In the genomic region with DNA sequence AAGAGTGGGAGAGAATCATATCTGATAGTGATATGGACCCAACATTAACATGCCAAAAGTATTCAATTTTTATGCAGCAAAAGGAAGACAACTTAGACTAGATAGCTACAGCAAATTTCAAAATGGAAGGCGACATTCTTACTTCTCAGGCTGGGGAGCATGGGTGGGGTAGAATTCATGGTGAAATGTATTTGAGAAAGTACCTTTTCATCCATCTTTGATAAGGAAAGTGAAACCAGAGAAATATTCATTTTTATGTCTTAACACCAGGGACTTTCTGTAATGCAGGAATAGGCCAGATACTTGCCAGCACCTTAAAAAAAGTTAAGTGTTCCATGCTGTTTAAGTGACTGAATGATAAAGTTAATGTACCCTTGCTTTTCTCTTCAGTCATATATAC, we compare ENCODE assay signal across 16 cellular contexts. TPM values are rescaled to one million over a fixed set of nuclear protein-coding genes. Genes with fewer than 3 reads are reported as not detected.
DNase-seq lines count a peak whose midpoint lies in the region; ATAC-seq and TF ChIP-seq lines count a peak whose summit lies in the region.
"Had no signal": no experiment of that assay in that cellular context is flagged by ENCODE, and none has a peak within 500 bp of the region (broad histone marks: within the 10 kb centered on the region; RNA-seq: fewer than 3 reads in every experiment).

No MANE protein-coding gene starts in this region.

- DNase-seq in activated naive CD4-positive, alpha-beta T cell treated with anti-CD3 and anti-CD28 coated beads for 36 hours = peak; percentile 51
- no peak for DNase-seq in activated naive CD4-positive, alpha-beta T cell (lab: John Stamatoyannopoulos, UW)
- DNase-seq in MM.1S = peak; percentile 60
- no peak for DNase-seq in central memory CD8-positive, alpha-beta T cell (ENCODE audit: low spot score in 2 of 2)
- no peak for DNase-seq in glutamatergic neuron
- DNase-seq: activated CD4-positive, alpha-beta T cell treated with anti-CD3 and anti-CD28 coated beads for 1 hour; anterior cingulate cortex; endodermal cell; mesendoderm; NCI-H1048; NCI-H526; SJCRH30 had no signal

- no peak overlapping the region for H3K4me3 ChIP-seq in MM.1S (ENCODE audit: low read length)
- H3K4me3 ChIP-seq: SJCRH30, thoracic aorta had no signal

- H3K27ac Mint-ChIP-seq in activated naive CD4-positive, alpha-beta T cell treated with anti-CD3 and anti-CD28 coated beads for 36 hours = peak overlapping the region; percentile 99
- peak overlapping the region; percentile 84 for H3K27ac Mint-ChIP-seq in central memory CD8-positive, alpha-beta T cell (ENCODE audit: low read depth)
- H3K27ac Mint-ChIP-seq in stimulated activated memory B cell treated with anti-CD40 and anti-IgM and Interleukin-4, amounts not matched to agents 10 μg/mL and 1 μg/mL and 100 μg/mL, for 72 hours = peak overlapping the region; percentile 44
- no peak overlapping the region for H3K27ac Mint-ChIP-seq in glutamatergic neuron (ENCODE audit: unreplicated experiment)
- H3K27ac Mint-ChIP-seq: endodermal cell had no signal

- no peaks in the 10 kb centered on the region for H3K9me3 ChIP-seq in MM.1S (replicated peaks; ENCODE audit: insufficient read depth, low read length)
- H3K9me3 ChIP-seq: SJCRH30, thoracic aorta had no signal

- H2AFZ ChIP-seq in MM.1S (ENCODE audit: low read length) = no peak overlapping the region

- intact Hi-C loops in activated naive CD4-positive, alpha-beta T cell treated with anti-CD3 and anti-CD28 coated beads for 36 hours (cut with micrococcal nuclease) = loop anchor here (1.0 to 5.0 kb wide), 4 partner anchors 9 to 1440 kb away; a partner anchor contains a TSS

- H3K27ac ChIP-seq in MM.1S (ENCODE audit: low read length) = no peak overlapping the region
- H3K27ac ChIP-seq: SJCRH30, thoracic aorta had no signal

- TF ChIP-seq CTCF in MM.1S (IDR thresholded peaks at IDR 0.05; ENCODE audit: low read length) (no peak), glutamatergic neuron (IDR thresholded peaks at IDR 0.05; ENCODE audit: partially characterized antibody, unreplicated experiment) (no peak)

- ATAC-seq in central memory CD8-positive, alpha-beta T cell (replicated peaks; ENCODE audit: extremely low read depth, poor library complexity, severe bottlenecking) = peak; percentile 54
- ATAC-seq in stimulated activated memory B cell treated with anti-CD40 and anti-IgM and Interleukin-4, amounts not matched to agents 10 μg/mL and 1 μg/mL and 100 μg/mL, for 72 hours = no peak
- ATAC-seq in HG02870 (IDR thresholded peaks at IDR 0.05; ENCODE audit: unreplicated experiment) = no peak
- ATAC-seq in HG03097 (IDR thresholded peaks at IDR 0.05; ENCODE audit: low FRiP score, unreplicated experiment) = no peak

- peaks cover 84% of the 10 kb centered on the region for H3K4me1 Mint-ChIP-seq in activated naive CD4-positive, alpha-beta T cell treated with anti-CD3 and anti-CD28 coated beads for 36 hours (ENCODE audit: low read depth)
- H3K4me1 Mint-ChIP-seq in central memory CD8-positive, alpha-beta T cell = peaks cover 71% of the 10 kb centered on the region
- peaks cover 77% of the 10 kb centered on the region for H3K4me1 Mint-ChIP-seq in stimulated activated memory B cell treated with anti-CD40 and anti-IgM and Interleukin-4, amounts not matched to agents 10 μg/mL and 1 μg/mL and 100 μg/mL, for 72 hours
- H3K4me1 Mint-ChIP-seq in glutamatergic neuron (ENCODE audit: low read depth, unreplicated experiment) = peaks cover 36% of the 10 kb centered on the region

- no peaks in the 10 kb centered on the region for H3K9me3 Mint-ChIP-seq in activated naive CD4-positive, alpha-beta T cell treated with anti-CD3 and anti-CD28 coated beads for 36 hours
- no peaks in the 10 kb centered on the region for H3K9me3 Mint-ChIP-seq in central memory CD8-positive, alpha-beta T cell
- H3K9me3 Mint-ChIP-seq in stimulated activated memory B cell treated with anti-CD40 and anti-IgM and Interleukin-4, amounts not matched to agents 10 μg/mL and 1 μg/mL and 100 μg/mL, for 72 hours = peaks cover 3% of the 10 kb centered on the region
- no peaks in the 10 kb centered on the region for H3K9me3 Mint-ChIP-seq in glutamatergic neuron (ENCODE audit: unreplicated experiment)

- no peaks in the 10 kb centered on the region for H3K27me3 ChIP-seq in MM.1S (replicated peaks; ENCODE audit: insufficient read depth, low read length)
- H3K27me3 ChIP-seq: SJCRH30 had no signal

- no peaks in the 10 kb centered on the region for H3K27me3 Mint-ChIP-seq in activated naive CD4-positive, alpha-beta T cell treated with anti-CD3 and anti-CD28 coated beads for 36 hours (ENCODE audit: low read depth)
- no peaks in the 10 kb centered on the region for H3K27me3 Mint-ChIP-seq in central memory CD8-positive, alpha-beta T cell
- H3K27me3 Mint-ChIP-seq in stimulated activated memory B cell treated with anti-CD40 and anti-IgM and Interleukin-4, amounts not matched to agents 10 μg/mL and 1 μg/mL and 100 μg/mL, for 72 hours = no peaks in the 10 kb centered on the region
- H3K27me3 Mint-ChIP-seq in glutamatergic neuron (ENCODE audit: unreplicated experiment) = peaks cover 2% of the 10 kb centered on the region

- peaks cover 23% of the 10 kb centered on the region for H4K20me1 ChIP-seq in MM.1S (ENCODE audit: insufficient read depth, low read length)

- H3K79me2 ChIP-seq in MM.1S (ENCODE audit: low read length) = peaks cover 98% of the 10 kb centered on the region

- H3K36me3 ChIP-seq in MM.1S (replicated peaks; ENCODE audit: insufficient read depth, low read length) = no peaks in the 10 kb centered on the region; the same call in 1 of the 2 replicates
- H3K36me3 ChIP-seq: SJCRH30, thoracic aorta had no signal

- H3K9me2 ChIP-seq in MM.1S (replicated peaks; ENCODE audit: insufficient read depth, low read length) = no peaks in the 10 kb centered on the region

- peaks cover 37% of the 10 kb centered on the region for H3K4me1 ChIP-seq in MM.1S (ENCODE audit: low read length)

- no peak overlapping the region for H3K9ac ChIP-seq in MM.1S (ENCODE audit: low read length)

- H3K36me3 Mint-ChIP-seq in activated naive CD4-positive, alpha-beta T cell treated with anti-CD3 and anti-CD28 coated beads for 36 hours (ENCODE audit: low read depth) = peaks cover 46% of the 10 kb centered on the region
- H3K36me3 Mint-ChIP-seq in central memory CD8-positive, alpha-beta T cell (ENCODE audit: insufficient read depth) = peaks cover 57% of the 10 kb centered on the region
- peaks cover 50% of the 10 kb centered on the region for H3K36me3 Mint-ChIP-seq in stimulated activated memory B cell treated with anti-CD40 and anti-IgM and Interleukin-4, amounts not matched to agents 10 μg/mL and 1 μg/mL and 100 μg/mL, for 72 hours
- H3K36me3 Mint-ChIP-seq in glutamatergic neuron (ENCODE audit: unreplicated experiment) = no peaks in the 10 kb centered on the region

- H3F3A ChIP-seq in MM.1S (ENCODE audit: insufficient read depth, low read length) = peaks cover 10% of the 10 kb centered on the region

- H3K4me2 ChIP-seq in MM.1S (ENCODE audit: low read depth, low read length) = peak overlapping the region; percentile 34; the same call in 1 of the 2 replicates

- CTCF ChIA-PET in activated naive CD4-positive, alpha-beta T cell treated with anti-CD3 and anti-CD28 coated beads for 36 hours (lab: Charles Lee) = interaction anchor here (0.8 to 5.1 kb wide), 4 partner anchors 12 to 85 kb away, joined by 3 to 27 read pairs (median 3); a partner anchor contains a TSS

- H3K4me3 Mint-ChIP-seq in activated naive CD4-positive, alpha-beta T cell treated with anti-CD3 and anti-CD28 coated beads for 36 hours = peak overlapping the region; percentile 79
- H3K4me3 Mint-ChIP-seq in central memory CD8-positive, alpha-beta T cell = peak overlapping the region; percentile 89
- peak overlapping the region; percentile 35 for H3K4me3 Mint-ChIP-seq in stimulated activated memory B cell treated with anti-CD40 and anti-IgM and Interleukin-4, amounts not matched to agents 10 μg/mL and 1 μg/mL and 100 μg/mL, for 72 hours
- H3K4me3 Mint-ChIP-seq in glutamatergic neuron (ENCODE audit: unreplicated experiment) = no peak overlapping the region
- H3K4me3 Mint-ChIP-seq: endodermal cell had no signal

RNA-seq across cellular contexts. Expression of a gene that starts 13.4 kb away (rescaled TPM):
- 100 to 1,000 TPM; 218 to 223 TPM for total RNA-seq in activated naive CD4-positive, alpha-beta T cell treated with anti-CD3 and anti-CD28 coated beads for 36 hours
- 72.2 TPM for total RNA-seq in glutamatergic neuron (ENCODE audit: unreplicated experiment)

Comparison
In these comparisons a context has a peak if more than half of its experiments do, and no peak if none do; other contexts are left out.
1. DNase-seq: peak in activated naive CD4-positive, alpha-beta T cell treated with anti-CD3 and anti-CD28 coated beads for 36 hours (single experiment) and MM.1S (single experiment); none in activated naive CD4-positive, alpha-beta T cell (0 of 4), central memory CD8-positive, alpha-beta T cell (0 of 2) and glutamatergic neuron (single experiment).